ENCODE assay signal across 1 cellular context in genomic region chr4:124713213-124713592, GRCh38.
TF ChIP-seq lines count a peak whose summit lies in the region.

No MANE protein-coding gene starts in this region.

TF ChIP-seq in SK-N-SH, 30 proteins besides CTCF, POLR2A, EP300 and RAD21 (continued from another document):
- TF ChIP-seq, protein P1, sequence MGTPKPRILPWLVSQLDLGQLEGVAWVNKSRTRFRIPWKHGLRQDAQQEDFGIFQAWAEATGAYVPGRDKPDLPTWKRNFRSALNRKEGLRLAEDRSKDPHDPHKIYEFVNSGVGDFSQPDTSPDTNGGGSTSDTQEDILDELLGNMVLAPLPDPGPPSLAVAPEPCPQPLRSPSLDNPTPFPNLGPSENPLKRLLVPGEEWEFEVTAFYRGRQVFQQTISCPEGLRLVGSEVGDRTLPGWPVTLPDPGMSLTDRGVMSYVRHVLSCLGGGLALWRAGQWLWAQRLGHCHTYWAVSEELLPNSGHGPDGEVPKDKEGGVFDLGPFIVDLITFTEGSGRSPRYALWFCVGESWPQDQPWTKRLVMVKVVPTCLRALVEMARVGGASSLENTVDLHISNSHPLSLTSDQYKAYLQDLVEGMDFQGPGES (IDR thresholded peaks at IDR 0.05; ENCODE audit: low read depth, low read length) = no peak
- no peak for TF ChIP-seq SIN3A (IDR thresholded peaks at IDR 0.05; ENCODE audit: borderline replicate concordance, low read depth, low read length)
- TF ChIP-seq TEAD4 (IDR thresholded peaks at IDR 0.05; ENCODE audit: borderline replicate concordance, insufficient read depth) = peak; percentile 6; the same call in 1 of the 2 replicates
- TF ChIP-seq RFX5 (IDR thresholded peaks at IDR 0.05; ENCODE audit: low read length) = no peak
- TF ChIP-seq FOXJ3 (CRISPR knock-in tag; IDR thresholded peaks at IDR 0.05) = no peak
